1 cellular context compared by ENCODE assay signal in genomic region chr7:95549818-95550529, GRCh38.
A peak's percentile ranks its signal among the peaks of the same experiment; 100 is the strongest.
TF ChIP-seq lines count a peak whose summit lies in the region.

No MANE protein-coding gene starts in this region.

TF ChIP-seq in K562, 482 proteins besides CTCF, POLR2A, EP300 and RAD21 (continued from another document):
- TF ChIP-seq ZNF324 (CRISPR knock-in tag; IDR thresholded peaks at IDR 0.05) (no peak), KAT2B (IDR thresholded peaks at IDR 0.05; ENCODE audit: low read depth, low read length) (no peak), STAT6 (CRISPR knock-in tag; IDR thresholded peaks at IDR 0.05) (no peak), MYC (IDR thresholded peaks at IDR 0.05; ENCODE audit: low read depth, low read length) (no peak), MYC (CRISPR knock-in tag; IDR thresholded peaks at IDR 0.05; ENCODE audit: borderline replicate concordance, low read depth) (no peak), ASH1L (IDR thresholded peaks at IDR 0.05; ENCODE audit: borderline replicate concordance, low read depth, partially characterized antibody) (no peak), THRB (CRISPR knock-in tag; conservative IDR thresholded peaks at IDR 0.05) (no peak), PRPF4 (IDR thresholded peaks at IDR 0.05; ENCODE audit: insufficient read depth, low read depth, low read length, poor library complexity, severe bottlenecking) (no peak), ZNF717 (CRISPR knock-in tag; IDR thresholded peaks at IDR 0.05) (no peak), ZNF280B (CRISPR knock-in tag; IDR thresholded peaks at IDR 0.05) (no peak), E2F4 (CRISPR knock-in tag; IDR thresholded peaks at IDR 0.05; ENCODE audit: low read depth) (no peak), CEBPZ (IDR thresholded peaks at IDR 0.05; ENCODE audit: borderline replicate concordance, low read depth, low read length) (no peak), GMEB1 (CRISPR knock-in tag; IDR thresholded peaks at IDR 0.05) (no peak), RNF2 (IDR thresholded peaks at IDR 0.05) (0 out of 2 replicates have a peak, but pooled peaks have one; percentile 33)
